Comparison of ENCODE assay signal across 9 cellular contexts in genomic region chr2:218404351-218405145, GRCh38. TPM values are rescaled to one million over a fixed set of nuclear protein-coding genes. Genes with fewer than 3 reads are reported as not detected.
DNase-seq lines count a peak whose midpoint lies in the region; ATAC-seq and TF ChIP-seq lines count a peak whose summit lies in the region.
"Had no signal": no experiment of that assay in that cellular context is flagged by ENCODE, and none has a peak within 500 bp of the region (broad histone marks: within the 10 kb centered on the region; RNA-seq: fewer than 3 reads in every experiment).

No MANE protein-coding gene starts in this region.

- intact Hi-C loops in CD14-positive monocyte (cut with micrococcal nuclease) (loop anchor here (5.0 to 10.0 kb wide), 3 partner anchors 63 to 270 kb away; partner anchors contain the start of genes CNOT9 (in 1 of the 2), RNF25 (in 1 of the 2), STK36 (in 1 of the 2) and USP37 (in 1 of the 2)), ovary (cut with DNase I) (loop anchor here in 3 of 4 donors (5.0 to 10.0 kb wide), 3 partner anchors 60 to 250 kb away; partner anchors contain the start of genes BCS1L (in 1 of the 3) and ZNF142 (in 1 of the 3))

- ATAC-seq in HG03039 (IDR thresholded peaks at IDR 0.05; ENCODE audit: unreplicated experiment) = no peak
- no peak for ATAC-seq in HG02588 (IDR thresholded peaks at IDR 0.05; ENCODE audit: unreplicated experiment)
- ATAC-seq in HG02870 (IDR thresholded peaks at IDR 0.05; ENCODE audit: unreplicated experiment) = no peak

- H3K9me3 ChIP-seq in OCI-LY1 (ENCODE audit: low read length) = no peaks in the 10 kb centered on the region
- no peaks in the 10 kb centered on the region for H3K9me3 ChIP-seq in fibroblast of lung (ENCODE audit: control insufficient read depth, insufficient read depth, low read depth, low read length)
- H3K9me3 ChIP-seq in ovary = no peaks in the 10 kb centered on the region

- peak overlapping the region; percentile 37 to 93 (median 86) for H3K27ac Mint-ChIP-seq in CD14-positive monocyte

- H3K4me3 ChIP-seq in OCI-LY1 (ENCODE audit: low read depth, low read length, poor library complexity, severe bottlenecking) (no peak overlapping the region), fibroblast of lung (replicated peaks in 1 of 4; ENCODE audit: control extremely low read depth in 1 of 4, insufficient read depth in 1 of 4, low read depth in 3 of 4, low read length in 4 of 4) (no peak overlapping the region), ovary (no peak overlapping the region)

- H3F3A ChIP-seq in OCI-LY1 (ENCODE audit: insufficient read depth, low read length) = no peaks in the 10 kb centered on the region

- no peaks in the 10 kb centered on the region for H3K27me3 Mint-ChIP-seq in CD14-positive monocyte (ENCODE audit: low read depth in 3 of 3)

- peaks cover 29 to 38% of the 10 kb centered on the region in 2 donors for H3K36me3 Mint-ChIP-seq in CD14-positive monocyte

- H4K20me1 ChIP-seq in OCI-LY1 (ENCODE audit: insufficient read depth, low read length) (no peaks in the 10 kb centered on the region), fibroblast of lung (ENCODE audit: control insufficient read depth, extremely low read depth, insufficient read depth, low read length) (no peaks in the 10 kb centered on the region)

- H2AFZ ChIP-seq in OCI-LY1 (ENCODE audit: low read length) (no peak overlapping the region), fibroblast of lung (ENCODE audit: low read length) (no peak overlapping the region)

- H3K79me2 ChIP-seq in OCI-LY1 (ENCODE audit: insufficient read depth, low read length) (no peaks in the 10 kb centered on the region), fibroblast of lung (ENCODE audit: control insufficient read depth, insufficient read depth, low read length) (peaks cover 29% of the 10 kb centered on the region)

- peaks cover 0 to 4% (median 0%) of the 10 kb centered on the region in 7 donors for H3K9me3 Mint-ChIP-seq in CD14-positive monocyte

- H3K27ac ChIP-seq in OCI-LY1 (ENCODE audit: low read depth, low read length, poor library complexity, severe bottlenecking) = peak overlapping the region; percentile 74
- H3K27ac ChIP-seq in fibroblast of lung (ENCODE audit: insufficient read depth, low read length) = peak overlapping the region; percentile 34
- peak overlapping the region in 1 of 2 donors; percentile 95 for H3K27ac ChIP-seq in ovary

- H3K4me1 Mint-ChIP-seq in CD14-positive monocyte = peaks cover 69% of the 10 kb centered on the region

- no peak for TF ChIP-seq EP300 in ovary (IDR thresholded peaks at IDR 0.05)

- peak overlapping the region; percentile 26 to 41 for H3K4me3 Mint-ChIP-seq in CD14-positive monocyte

- TF ChIP-seq CTCF in CD14-positive monocyte (IDR thresholded peaks at IDR 0.05) = no peak
- TF ChIP-seq CTCF in OCI-LY1 (IDR thresholded peaks at IDR 0.05; ENCODE audit: low read length) = no peak
- TF ChIP-seq CTCF in fibroblast of lung (conservative IDR thresholded peaks at IDR 0.05 in 1 of 2, IDR thresholded peaks at IDR 0.05 in 1 of 2; ENCODE audit: low read depth in 1 of 2, low read length in 2 of 2) = no peak
- TF ChIP-seq CTCF in ovary (IDR thresholded peaks at IDR 0.05) = no peak

- H3K4me1 ChIP-seq in OCI-LY1 (ENCODE audit: insufficient read depth, low read length, severe bottlenecking) (peaks cover 48% of the 10 kb centered on the region), fibroblast of lung (ENCODE audit: control insufficient read depth, extremely low read depth, insufficient read depth, low read length) (peaks cover 24% of the 10 kb centered on the region), ovary (ENCODE audit: insufficient read depth) (peaks cover 10% of the 10 kb centered on the region)

- WGBS in ovary, 3 donors = 57 to 63% (median 63%) methylated on average over 18 of the region's 18 CpGs

- peaks cover 30% of the 10 kb centered on the region for H3K36me3 ChIP-seq in OCI-LY1 (ENCODE audit: insufficient read depth, low read length)
- H3K36me3 ChIP-seq in fibroblast of lung (ENCODE audit: control insufficient read depth, insufficient read depth, low read length) = peaks cover 19% of the 10 kb centered on the region
- H3K36me3 ChIP-seq in ovary = no peaks in the 10 kb centered on the region

- H3K4me2 ChIP-seq in OCI-LY1 (ENCODE audit: low read length) = no peak overlapping the region; the same call in 1 of the 2 replicates
- H3K4me2 ChIP-seq in fibroblast of lung (ENCODE audit: extremely low read depth, insufficient read depth, low read length) = no peak overlapping the region

- H3K27me3 ChIP-seq in OCI-LY1 (ENCODE audit: insufficient read depth, low read length) (no peaks in the 10 kb centered on the region), fibroblast of lung (ENCODE audit: control insufficient read depth, insufficient read depth, low read length) (no peaks in the 10 kb centered on the region), ovary (no peaks in the 10 kb centered on the region)

- TF ChIP-seq POLR2A in ovary (IDR thresholded peaks at IDR 0.05) = no peak

- peak; percentile 52 for DNase-seq in CD14-positive monocyte (ENCODE audit: low spot score)
- DNase-seq in fibroblast of lung (ENCODE audit: low read depth in 2 of 2) = no peak
- peak; percentile 31 to 60 (median 47) for DNase-seq in ovary
- DNase-seq in occipital lobe (lab: John Stamatoyannopoulos, UW) = no peak

- H3K9ac ChIP-seq in OCI-LY1 (ENCODE audit: low read length) (no peak overlapping the region; the same call in 1 of the 2 replicates), fibroblast of lung (ENCODE audit: insufficient read depth, low read length) (no peak overlapping the region)

- H3K9me2 ChIP-seq in OCI-LY1 (ENCODE audit: low read depth, low read length) = no peaks in the 10 kb centered on the region

RNA-seq across cellular contexts. Expression of gene CTDSP1, which starts 4.9 kb away (rescaled TPM):
- polyA plus RNA-seq in CD14-positive monocyte = 10 to 100 TPM; 46.4 to 49.9 TPM
- 40.6 and 45.4 TPM in 2 replicates for total RNA-seq in fibroblast of lung
- polyA plus RNA-seq in fibroblast of lung = 69.6 and 71.6 TPM in 2 replicates
- polyA plus RNA-seq in fibroblast of lung (2012) = 70.4 and 72.5 TPM in 2 replicates
- 344 and 363 TPM in 2 replicates for polyA minus RNA-seq in fibroblast of lung (ENCODE audit: low replicate concordance)
- 100 to 1,000 TPM in 5 of 7 donors, 10 to 100 TPM in 2; 68.8 to 211 (median 159) TPM for total RNA-seq in ovary
- polyA plus RNA-seq in ovary = 100 to 1,000 TPM in 1 of 2 donors, 10 to 100 TPM in 1; 38.6 to 135 TPM
- 13.3 TPM for total RNA-seq in occipital lobe

RNA-seq across cellular contexts. Expression of gene VIL1, which starts 14.4 kb away (rescaled TPM):
- not detected for polyA plus RNA-seq in CD14-positive monocyte
- total RNA-seq in fibroblast of lung = not detected in 2 replicates
- polyA plus RNA-seq in fibroblast of lung = not detected in 2 replicates
- polyA plus RNA-seq in fibroblast of lung (2012) = not detected in 2 replicates
- not detected in 2 replicates for polyA minus RNA-seq in fibroblast of lung (ENCODE audit: low replicate concordance)
- 1 to 10 TPM in 1 of 7 donors, under 1 TPM in 1, not detected in 5; 0.38 to 1.3 TPM for total RNA-seq in ovary
- under 1 TPM in 1 of 2 donors, not detected in 1; 0.05 TPM for polyA plus RNA-seq in ovary
- total RNA-seq in occipital lobe = not detected

RNA-seq across cellular contexts. Expression of gene SLC11A1, which starts 22.5 kb away (rescaled TPM):
- polyA plus RNA-seq in CD14-positive monocyte (100 to 1,000 TPM; 184 to 352 TPM), fibroblast of lung (0.02 and 0.03 TPM in 2 replicates), ovary (1 to 10 TPM in 1 of 2 donors, under 1 TPM in 1; 0.83 to 3.0 TPM)
- total RNA-seq in fibroblast of lung (0.17 and 0.26 TPM in 2 replicates), ovary (10 to 100 TPM in 3 of 7 donors, 1 to 10 TPM in 4; 1.0 to 28.9 (median 8.7) TPM), occipital lobe (1.7 TPM)
- polyA plus RNA-seq in fibroblast of lung (2012) = 0.06 and 0.09 TPM in 2 replicates
- not detected in 2 replicates for polyA minus RNA-seq in fibroblast of lung (ENCODE audit: low replicate concordance)

RNA-seq across cellular contexts. Expression of gene CATIP, which starts 47.9 kb away (rescaled TPM):
- polyA plus RNA-seq in CD14-positive monocyte (1 to 10 TPM; 2.9 to 5.5 TPM), fibroblast of lung (not detected in 2 replicates), ovary (under 1 TPM in 1 of 2 donors, not detected in 1; 0.12 TPM)
- total RNA-seq in fibroblast of lung (under 0.01 and 0.17 TPM in 2 replicates), ovary (1 to 10 TPM in 5 of 7 donors, not detected in 2; 1.2 to 9.4 (median 1.4) TPM), occipital lobe (0.31 TPM)
- polyA plus RNA-seq in fibroblast of lung (2012) = not detected in 2 replicates
- polyA minus RNA-seq in fibroblast of lung (ENCODE audit: low replicate concordance) = not detected in 2 replicates
- total RNA-seq: mononuclear cell had no signal

Comparison
In these comparisons a context has a peak if more than half of its experiments do, and no peak if none do; other contexts are left out.
1. DNase-seq: peak in CD14-positive monocyte (single experiment) and ovary (5 of 5); none in fibroblast of lung (0 of 2) and occipital lobe (single experiment).